In the genomic region with DNA sequence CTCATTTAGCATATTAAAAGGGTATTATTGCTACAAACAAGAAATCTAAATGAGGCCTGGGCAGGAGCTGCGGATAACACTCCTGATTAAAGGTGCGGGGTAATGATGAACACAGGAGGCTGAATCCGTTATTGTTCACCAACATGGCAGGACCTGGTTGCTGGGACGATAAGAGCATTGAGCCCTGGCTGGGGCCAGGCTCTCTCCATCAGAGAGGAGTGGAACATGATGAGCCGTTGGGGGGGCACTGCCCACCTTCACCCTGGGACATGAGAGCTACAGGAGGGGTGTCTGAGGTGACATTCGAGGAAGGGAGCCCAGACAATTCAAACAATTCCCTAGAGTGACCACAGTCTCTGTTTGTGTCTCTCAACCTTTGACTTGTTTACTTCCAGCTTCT, we compare ENCODE assay signal across 1 cellular context.
TF ChIP-seq lines count a peak whose summit lies in the region.

No MANE protein-coding gene starts in this region.

TF ChIP-seq in HepG2, 621 proteins besides CTCF, POLR2A, EP300 and RAD21 (continued from another document):
- TF ChIP-seq BCL3 (CRISPR knock-in tag; IDR thresholded peaks at IDR 0.05) (no peak), NR1H2 (CRISPR knock-in tag; IDR thresholded peaks at IDR 0.05; ENCODE audit: borderline replicate concordance, low read depth) (no peak), FOXP1 (IDR thresholded peaks at IDR 0.05) (no peak), FOXP1 (CRISPR knock-in tag; IDR thresholded peaks at IDR 0.05) (peak; percentile 25; the same call in 1 of the 2 replicates), SP5 (CRISPR knock-in tag; IDR thresholded peaks at IDR 0.05; ENCODE audit: borderline replicate concordance, low read depth) (no peak)
TF ChIP-seq in HepG2: peak in this region for 3.
